In the genomic region with DNA sequence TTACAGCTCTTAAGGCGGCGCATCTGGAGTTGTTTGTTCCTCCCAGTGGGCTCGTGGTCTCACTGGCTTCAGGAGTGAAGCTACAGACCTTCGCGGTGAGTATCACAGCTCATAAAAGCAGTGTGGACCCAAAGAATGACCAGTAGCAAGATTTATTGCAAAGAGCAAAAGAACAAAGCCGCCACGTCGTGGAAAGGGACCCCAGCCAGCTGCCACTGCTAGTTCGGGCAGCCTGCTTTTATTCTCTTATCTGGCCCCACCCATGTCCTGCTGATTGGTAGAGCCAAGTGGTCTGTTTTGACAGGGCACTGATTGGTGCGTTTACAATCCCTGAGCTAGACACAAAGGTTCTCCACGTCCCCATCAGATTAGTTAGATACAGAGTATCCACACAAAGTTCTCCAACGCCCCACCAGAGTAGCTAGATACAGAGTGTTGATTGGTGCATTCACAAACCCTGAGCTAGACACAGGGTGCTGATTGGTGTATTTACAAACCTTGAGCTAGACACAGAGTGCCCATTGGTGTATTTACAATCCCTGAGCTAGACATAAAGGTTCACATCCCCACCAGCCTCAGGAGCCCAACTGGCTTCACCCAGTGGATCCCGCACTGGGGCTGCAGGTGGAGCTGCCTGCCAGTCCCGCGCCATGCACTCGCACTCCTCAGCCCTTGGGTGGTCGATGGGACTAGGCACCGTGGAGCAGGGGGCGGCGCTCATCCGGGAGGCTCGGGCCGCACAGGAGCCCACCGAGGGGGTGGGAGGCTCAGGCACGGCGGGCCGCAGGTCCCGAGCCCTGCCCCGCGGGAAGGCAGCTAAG, we compare ENCODE assay signal across 14 cellular contexts. TPM values are rescaled to one million over a fixed set of nuclear protein-coding genes. Genes with fewer than 3 reads are reported as not detected.
"Had no signal": no experiment of that assay in that cellular context is flagged by ENCODE, and none has a peak within 500 bp of the region (broad histone marks: within the 10 kb centered on the region; RNA-seq: fewer than 3 reads in every experiment).

No MANE protein-coding gene starts in this region.

RNA-seq across cellular contexts. Expression of a gene that starts 48.5 kb away (rescaled TPM):
- total RNA-seq: activated B cell treated with CpG ODN at 0.5 μM for 24 hours; activated CD4-positive, alpha-beta memory T cell treated with anti-CD3 and anti-CD28 coated beads for 36 hours; activated CD4-positive, alpha-beta memory T cell treated with anti-CD3 and anti-CD28 coated beads, Interleukin-2, amount 10 ng/mL, durations not matched to agents 7 days and 5 days; activated CD4-positive, alpha-beta T cell treated with anti-CD3 and anti-CD28 coated beads for 36 hours; activated CD4-positive, alpha-beta T cell treated with anti-CD3 and anti-CD28 coated beads, Interleukin-2, amount 10 ng/mL, durations not matched to agents 24 days and 14 days; activated CD4-positive, alpha-beta T cell treated with anti-CD3 and anti-CD28 coated beads, Interleukin-2, amount 10 ng/mL, durations not matched to agents 7 days and 5 days; activated CD8-positive, alpha-beta memory T cell treated with anti-CD3 and anti-CD28 coated beads for 36 hours; activated CD8-positive, alpha-beta memory T cell treated with anti-CD3 and anti-CD28 coated beads, Interleukin-2, amount 10 ng/mL, durations not matched to agents 7 days and 5 days; activated CD8-positive, alpha-beta T cell treated with anti-CD3 and anti-CD28 coated beads for 36 hours; activated CD8-positive, alpha-beta T cell treated with anti-CD3 and anti-CD28 coated beads, Interleukin-2, amount 10 ng/mL, durations not matched to agents 7 days and 5 days; T-cell; T-helper 1 cell treated with Interleukin-12 subunit alpha and Interleukin-12 subunit beta and Interleukin-4 antibody, amounts not matched to agents 30 ng/mL and 1 ng/mL, for 36 hours; T-helper 17 cell; T-helper 2 cell treated with Interferon-gamma antibody and Interleukin-4, amounts not matched to agents 100 ng/mL and 5 ng/mL, for 36 hours had no signal

RNA-seq across cellular contexts. Expression of a gene that starts 56.8 kb away (rescaled TPM):
- total RNA-seq: activated CD4-positive, alpha-beta memory T cell treated with anti-CD3 and anti-CD28 coated beads for 36 hours; activated CD4-positive, alpha-beta memory T cell treated with anti-CD3 and anti-CD28 coated beads, Interleukin-2, amount 10 ng/mL, durations not matched to agents 7 days and 5 days; activated CD8-positive, alpha-beta memory T cell treated with anti-CD3 and anti-CD28 coated beads for 36 hours; activated CD8-positive, alpha-beta T cell treated with anti-CD3 and anti-CD28 coated beads for 36 hours had no signal
